In genomic region chr14:28635387-28635786, GRCh38 we compare ENCODE assay signal across 8 cellular contexts.
A peak's percentile ranks its signal among the peaks of the same experiment; 100 is the strongest.
DNase-seq lines count a peak whose midpoint lies in the region; ATAC-seq, FAIRE-seq and TF ChIP-seq lines count a peak whose summit lies in the region.

No MANE protein-coding gene starts in this region.

- no peak for DNase-seq in BJ (ENCODE audit: low read depth)
- DNase-seq in GM19239 (ENCODE audit: insufficient read length, low spot score), result no peak
- DNase-seq in OCI-M2 (lab: John Stamatoyannopoulos, UW; ENCODE audit: unreplicated experiment), result peak; percentile 12
- peak; percentile 85 for DNase-seq in fibroblast of peridontal ligament (ENCODE audit: extremely low read depth)
- no peak for DNase-seq in type B pancreatic cell (ENCODE audit: extremely low spot score, unreplicated experiment)
- no peak for DNase-seq in hepatic stellate cell (ENCODE audit: low spot score)

- CTCF ChIA-PET in BJ (lab: Yijun Ruan, JAX), result interaction anchor here (1.2 kb wide), 1 partner anchor 15 kb away, joined by 5 read pairs; no protein-coding TSS in a partner anchor

- no peaks in the 10 kb centered on the region for H3K36me3 ChIP-seq in BJ (ENCODE audit: control insufficient read depth, insufficient read depth, low read length)

- H3K27me3 ChIP-seq in BJ (ENCODE audit: control insufficient read depth, insufficient read depth, low read length), result no peaks in the 10 kb centered on the region

- POLR2A ChIA-PET in BJ (lab: Charles Lee), result no interaction called here

- no peaks in the 10 kb centered on the region for H3K4me1 Mint-ChIP-seq in type B pancreatic cell (ENCODE audit: unreplicated experiment)

- TF ChIP-seq CTCF in BJ (IDR thresholded peaks at IDR 0.05; ENCODE audit: insufficient read depth, low read depth, low read length) (peak; percentile 52), type B pancreatic cell (conservative IDR thresholded peaks at IDR 0.05) (peak; percentile 84)

- peak; percentile 55 for FAIRE-seq in GM19239 (lab: Jason Lieb, UNC)

- no peak overlapping the region for H3K27ac Mint-ChIP-seq in type B pancreatic cell

- H3K36me3 Mint-ChIP-seq in type B pancreatic cell, result no peaks in the 10 kb centered on the region

- H3K27me3 Mint-ChIP-seq in type B pancreatic cell, result peaks cover 5% of the 10 kb centered on the region

- ATAC-seq in HG03442 (IDR thresholded peaks at IDR 0.05; ENCODE audit: unreplicated experiment), result no peak
- ATAC-seq in HG03139 (IDR thresholded peaks at IDR 0.05; ENCODE audit: unreplicated experiment), result no peak

- H3K4me3 ChIP-seq in BJ (ENCODE audit: low read depth, low read length), result no peak overlapping the region

- H3K9me3 Mint-ChIP-seq in type B pancreatic cell, result no peaks in the 10 kb centered on the region

- H3K4me3 Mint-ChIP-seq in type B pancreatic cell, result no peak overlapping the region

Comparison
In these comparisons a context has a peak if more than half of its experiments do, and no peak if none do; other contexts are left out.
1. DNase-seq: peak in OCI-M2 (single experiment) and fibroblast of peridontal ligament (single experiment); none in BJ (single experiment), GM19239 (single experiment), type B pancreatic cell (single experiment) and hepatic stellate cell (single experiment).